ENCODE assay signal across 8 cellular contexts in genomic region chr2:227163998-227164744, GRCh38. TPM values are rescaled to one million over a fixed set of nuclear protein-coding genes. Genes with fewer than 3 reads are reported as not detected.
DNase-seq lines count a peak whose midpoint lies in the region; ATAC-seq and TF ChIP-seq lines count a peak whose summit lies in the region.

Gene COL4A3, plus strand, starts transcription at chr2:227164624. Its CDS starts 103 bp downstream, at chr2:227164727.
Gene COL4A4, minus strand, starts transcription at chr2:227164205. Its CDS starts 16,722 bp downstream, at chr2:227147483.

- no peaks in the 10 kb centered on the region for H3K9me3 ChIP-seq in CD8-positive, alpha-beta T cell (ENCODE audit: low read length)
- no peaks in the 10 kb centered on the region for H3K9me3 ChIP-seq in Peyer's patch
- no peaks in the 10 kb centered on the region for H3K9me3 ChIP-seq in naive thymus-derived CD4-positive, alpha-beta T cell (ENCODE audit: control insufficient read depth in 2 of 3, low read length in 3 of 3)

- no peak within 1 kb of the TSS for H3K27ac Mint-ChIP-seq in CD8-positive, alpha-beta T cell
- H3K27ac Mint-ChIP-seq in naive thymus-derived CD4-positive, alpha-beta T cell: no peak within 1 kb of the TSS

- DNase-seq in CD8-positive, alpha-beta T cell: no peak
- DNase-seq in Peyer's patch (peak; percentile 54 to 74 (median 59)), epithelial cell of esophagus (ENCODE audit: low read depth) (peak; percentile 36), NCI-H187 (lab: John Stamatoyannopoulos, UW) (no peak)
- peak in 1 of 9 donors; percentile 26 for DNase-seq in naive thymus-derived CD4-positive, alpha-beta T cell
- DNase-seq in activated CD4-positive, CD25-positive, alpha-beta regulatory T cell treated with anti-CD3 and anti-CD28 coated beads, Interleukin-2, amount 50 U/mL, for 72 hours: no peak

- no peak for TF ChIP-seq POLR2A in Peyer's patch (IDR thresholded peaks at IDR 0.05)

- H3K4me1 Mint-ChIP-seq in CD8-positive, alpha-beta T cell (ENCODE audit: low read depth): peaks cover 14% of the 10 kb centered on the region
- H3K4me1 Mint-ChIP-seq in naive thymus-derived CD4-positive, alpha-beta T cell: peaks cover 0 to 12% (median 9%) of the 10 kb centered on the region in 7 donors

- intact Hi-C loops in CD8-positive, alpha-beta T cell (cut with DNase I, micrococcal nuclease): no loop called here
- intact Hi-C loops in naive thymus-derived CD4-positive, alpha-beta T cell (cut with micrococcal nuclease): no loop called here

- POLR2A ChIA-PET in CD8-positive, alpha-beta T cell (lab: Charles Lee): no interaction called here
- POLR2A ChIA-PET in naive thymus-derived CD4-positive, alpha-beta T cell (lab: Charles Lee): no interaction called here

- no peak for ATAC-seq in CD8-positive, alpha-beta T cell
- ATAC-seq in GM18870 (IDR thresholded peaks at IDR 0.05; ENCODE audit: unreplicated experiment): peak; percentile 26
- ATAC-seq in HG03025 (IDR thresholded peaks at IDR 0.05; ENCODE audit: low FRiP score, unreplicated experiment): peak; percentile 62
- ATAC-seq in naive thymus-derived CD4-positive, alpha-beta T cell: peak; percentile 49

- no peak for TF ChIP-seq CTCF in CD8-positive, alpha-beta T cell (IDR thresholded peaks at IDR 0.05)
- no peak for TF ChIP-seq CTCF in Peyer's patch (IDR thresholded peaks at IDR 0.05)
- TF ChIP-seq CTCF in epithelial cell of esophagus (IDR thresholded peaks at IDR 0.05; ENCODE audit: insufficient read depth, low read depth, low read length, missing control alignments): no peak

- CTCF ChIA-PET in CD8-positive, alpha-beta T cell (lab: Charles Lee): no interaction called here
- CTCF ChIA-PET in naive thymus-derived CD4-positive, alpha-beta T cell (lab: Charles Lee): no interaction called here

- no peaks in the 10 kb centered on the region for H3K36me3 ChIP-seq in CD8-positive, alpha-beta T cell (ENCODE audit: insufficient read depth, low read length)
- H3K36me3 ChIP-seq in Peyer's patch: no peaks in the 10 kb centered on the region
- no peaks in the 10 kb centered on the region for H3K36me3 ChIP-seq in naive thymus-derived CD4-positive, alpha-beta T cell (ENCODE audit: control insufficient read depth in 2 of 3, insufficient read depth in 3 of 3, low read length in 3 of 3)

- H3K4me3 Mint-ChIP-seq in CD8-positive, alpha-beta T cell: peak within 1 kb of the TSS; percentile 63
- peak within 1 kb of the TSS; percentile 46 to 79 (median 68) for H3K4me3 Mint-ChIP-seq in naive thymus-derived CD4-positive, alpha-beta T cell

- H3K27me3 ChIP-seq in CD8-positive, alpha-beta T cell (ENCODE audit: insufficient read depth, low read length): peaks cover 7% of the 10 kb centered on the region
- H3K27me3 ChIP-seq in Peyer's patch: peaks cover 0 to 13% of the 10 kb centered on the region in 2 donors
- H3K27me3 ChIP-seq in naive thymus-derived CD4-positive, alpha-beta T cell (ENCODE audit: control insufficient read depth in 2 of 2, insufficient read depth in 2 of 2, low read length in 2 of 2): peaks cover 0 to 9% of the 10 kb centered on the region in 2 donors

- peak within 1 kb of the TSS; percentile 15 for H3K4me3 ChIP-seq in CD8-positive, alpha-beta T cell (ENCODE audit: low read depth, low read length)
- H3K4me3 ChIP-seq in Peyer's patch (peak within 1 kb of the TSS; percentile 49 to 58 (median 56)), epithelial cell of esophagus (ENCODE audit: low read length) (peak within 1 kb of the TSS; percentile 35)
- no peak within 1 kb of the TSS for H3K4me3 ChIP-seq in naive thymus-derived CD4-positive, alpha-beta T cell (ENCODE audit: low read length)

- no peaks in the 10 kb centered on the region for H3K36me3 Mint-ChIP-seq in CD8-positive, alpha-beta T cell
- no peaks in the 10 kb centered on the region for H3K36me3 Mint-ChIP-seq in naive thymus-derived CD4-positive, alpha-beta T cell

- peaks cover 3% of the 10 kb centered on the region for H3K9me3 Mint-ChIP-seq in CD8-positive, alpha-beta T cell
- H3K9me3 Mint-ChIP-seq in naive thymus-derived CD4-positive, alpha-beta T cell: peaks cover 0 to 9% (median 0%) of the 10 kb centered on the region in 11 donors

- H3K27ac ChIP-seq in CD8-positive, alpha-beta T cell (ENCODE audit: low read depth, low read length): no peak within 1 kb of the TSS
- H3K27ac ChIP-seq in Peyer's patch: peak within 1 kb of the TSS; percentile 38 to 90 (median 61)
- H3K27ac ChIP-seq in naive thymus-derived CD4-positive, alpha-beta T cell (ENCODE audit: low read depth, low read length): no peak within 1 kb of the TSS

- peaks cover 59% of the 10 kb centered on the region for H3K27me3 Mint-ChIP-seq in CD8-positive, alpha-beta T cell (ENCODE audit: low read depth)
- peaks cover 65 to 75% (median 69%) of the 10 kb centered on the region in 5 donors for H3K27me3 Mint-ChIP-seq in naive thymus-derived CD4-positive, alpha-beta T cell

- no peaks in the 10 kb centered on the region for H3K4me1 ChIP-seq in CD8-positive, alpha-beta T cell (ENCODE audit: insufficient read depth, low read length)
- H3K4me1 ChIP-seq in Peyer's patch: peaks cover 0 to 19% (median 1%) of the 10 kb centered on the region in 4 donors
- H3K4me1 ChIP-seq in naive thymus-derived CD4-positive, alpha-beta T cell (ENCODE audit: control insufficient read depth in 2 of 2, insufficient read depth in 2 of 2, low read length in 2 of 2): no peaks in the 10 kb centered on the region

RNA-seq across cellular contexts. Expression of gene COL4A3, which starts in this region (rescaled TPM):
- total RNA-seq in CD8-positive, alpha-beta T cell: under 1 TPM; 0.27 to 0.47 TPM
- 10 to 100 TPM in 2 of 4 donors, 1 to 10 TPM in 1, under 1 TPM in 1; under 0.01 to 67.7 (median 10.2) TPM for total RNA-seq in Peyer's patch
- under 1 TPM in 2 of 5 experiments, not detected in 3; 0.13 to 0.69 TPM for total RNA-seq in naive thymus-derived CD4-positive, alpha-beta T cell
- not detected for polyA plus RNA-seq in naive thymus-derived CD4-positive, alpha-beta T cell

RNA-seq across cellular contexts. Expression of gene COL4A4, which starts in this region (rescaled TPM):
- not detected for total RNA-seq in CD8-positive, alpha-beta T cell
- total RNA-seq in Peyer's patch: 10 to 100 TPM in 1 of 4 donors, 1 to 10 TPM in 1, under 1 TPM in 2; 0.53 to 24.8 (median 0.95) TPM
- under 1 TPM in 2 of 5 experiments, not detected in 3; 0.29 to 0.39 TPM for total RNA-seq in naive thymus-derived CD4-positive, alpha-beta T cell
- polyA plus RNA-seq in naive thymus-derived CD4-positive, alpha-beta T cell: under 1 TPM; 0.08 TPM

Comparison
In these comparisons a context has a peak if more than half of its experiments do, and no peak if none do; other contexts are left out.
1. Peak in ATAC-seq in naive thymus-derived CD4-positive, alpha-beta T cell; RNA of the genes that start here not detected or under 1 TPM.
2. DNase-seq: peak in Peyer's patch (3 of 3) and epithelial cell of esophagus (single experiment); none in CD8-positive, alpha-beta T cell (0 of 7), NCI-H187 (0 of 2) and activated CD4-positive, CD25-positive, alpha-beta regulatory T cell treated with anti-CD3 and anti-CD28 coated beads, Interleukin-2, amount 50 U/mL, for 72 hours (single experiment).
3. H3K27ac ChIP-seq: peak in Peyer's patch (4 of 4); none in CD8-positive, alpha-beta T cell (single experiment) and naive thymus-derived CD4-positive, alpha-beta T cell (single experiment).